In genomic region chr15:56734013-56734625, GRCh38 we compare ENCODE assay signal across 10 cellular contexts. TPM values are rescaled to one million over a fixed set of nuclear protein-coding genes. Genes with fewer than 3 reads are reported as not detected.
DNase-seq lines count a peak whose midpoint lies in the region; ATAC-seq and TF ChIP-seq lines count a peak whose summit lies in the region.
"Had no signal": no experiment of that assay in that cellular context is flagged by ENCODE, and none has a peak within 500 bp of the region (broad histone marks: within the 10 kb centered on the region; RNA-seq: fewer than 3 reads in every experiment).

No MANE protein-coding gene starts in this region.

- H3K9me3 ChIP-seq in mesenchymal stem cell (ENCODE audit: control insufficient read depth, low read length), result no peaks in the 10 kb centered on the region
- H3K9me3 ChIP-seq: Peyer's patch had no signal

- H3K4ac ChIP-seq in mesenchymal stem cell (ENCODE audit: low read depth in 1 of 2, low read length in 2 of 2), result peak overlapping the region in 1 of 2 experiments; percentile 94

- H3K27me3 Mint-ChIP-seq in natural killer cell (ENCODE audit: low read depth in 2 of 2), result no peaks in the 10 kb centered on the region
- no peaks in the 10 kb centered on the region for H3K27me3 Mint-ChIP-seq in natural killer cell treated with Interleukin-12 subunit alpha and Interleukin-12 subunit beta and Interleukin-15 and Interleukin-18, amount 100 ng/mL, for 72 hours

- no peak overlapping the region for H2BK5ac ChIP-seq in mesenchymal stem cell (ENCODE audit: low read depth, low read length, poor library complexity, severe bottlenecking)

- H4K8ac ChIP-seq in mesenchymal stem cell (ENCODE audit: low read length), result no peak overlapping the region

- H3K4me1 Mint-ChIP-seq in natural killer cell, result peaks cover 30 to 31% of the 10 kb centered on the region in 2 donors
- H3K4me1 Mint-ChIP-seq in natural killer cell treated with Interleukin-12 subunit alpha and Interleukin-12 subunit beta and Interleukin-15 and Interleukin-18, amount 100 ng/mL, for 72 hours (ENCODE audit: low read depth in 2 of 2), result peaks cover 16 to 23% of the 10 kb centered on the region in 2 donors

- H4K91ac ChIP-seq in mesenchymal stem cell (ENCODE audit: low read length), result no peak overlapping the region

- H3K4me1 ChIP-seq in mesenchymal stem cell (ENCODE audit: control insufficient read depth, insufficient read depth, low read depth, low read length), result peaks cover 7% of the 10 kb centered on the region

- H3K27ac ChIP-seq in adipose tissue (ENCODE audit: low read depth, low read length) (peak overlapping the region; percentile 96), mesenchymal stem cell (ENCODE audit: low read length, poor library complexity, severe bottlenecking) (no peak overlapping the region)

- no peak overlapping the region for H3K4me2 ChIP-seq in mesenchymal stem cell (ENCODE audit: low read length, poor library complexity, severe bottlenecking)

- no peak overlapping the region for H3K23ac ChIP-seq in mesenchymal stem cell (ENCODE audit: low read length in 2 of 2)

- no peaks in the 10 kb centered on the region for H3K36me3 Mint-ChIP-seq in natural killer cell
- H3K36me3 Mint-ChIP-seq in natural killer cell treated with Interleukin-12 subunit alpha and Interleukin-12 subunit beta and Interleukin-15 and Interleukin-18, amount 100 ng/mL, for 72 hours, result no peaks in the 10 kb centered on the region

- H3K36me3 ChIP-seq in mesenchymal stem cell (ENCODE audit: control insufficient read depth in 1 of 2, insufficient read depth in 2 of 2, low read depth in 1 of 2, low read length in 2 of 2), result peaks cover 3 to 5% of the 10 kb centered on the region in 2 experiments
- H3K36me3 ChIP-seq: cardiac muscle cell, Peyer's patch had no signal

- H3K9ac ChIP-seq in mesenchymal stem cell (ENCODE audit: low read length), result peak overlapping the region; percentile 98

- no peak overlapping the region for H2BK12ac ChIP-seq in mesenchymal stem cell (ENCODE audit: low read length in 2 of 2)

- ATAC-seq in natural killer cell, result no peak
- no peak for ATAC-seq in natural killer cell treated with Interleukin-12 subunit alpha and Interleukin-12 subunit beta and Interleukin-15 and Interleukin-18, amount 100 ng/mL, for 72 hours
- ATAC-seq in GM21515 (IDR thresholded peaks at IDR 0.05; ENCODE audit: unreplicated experiment), result no peak
- no peak for ATAC-seq in GM21367 (IDR thresholded peaks at IDR 0.05; ENCODE audit: unreplicated experiment)

- WGBS in adipose tissue, 3 donors, result 90 to 93% (median 91%) methylated on average over 9 of the region's 9 CpGs
- WGBS in mesenchymal stem cell, result 97% methylated on average over 9 of the region's 9 CpGs

- no peaks in the 10 kb centered on the region for H3K79me1 ChIP-seq in mesenchymal stem cell (replicated peaks; ENCODE audit: low read length, poor library complexity, severe bottlenecking)

- H3K27me3 ChIP-seq in mesenchymal stem cell (ENCODE audit: control insufficient read depth in 1 of 2, insufficient read depth in 1 of 2, low read length in 2 of 2), result no peaks in the 10 kb centered on the region
- H3K27me3 ChIP-seq: cardiac muscle cell, Peyer's patch had no signal

- DNase-seq in natural killer cell, result no peak
- DNase-seq in natural killer cell treated with Interleukin-12 subunit alpha and Interleukin-12 subunit beta and Interleukin-15 and Interleukin-18, amount 100 ng/mL, for 72 hours (ENCODE audit: low spot score), result no peak
- DNase-seq in mesenchymal stem cell, result no peak
- DNase-seq in NCI-H2081 treated with DMSO at 0.1 percent for 48 hours (lab: John Stamatoyannopoulos, UW), result no peak
- DNase-seq in SK-N-DZ (ENCODE audit: low spot score), result no peak

- peak overlapping the region; percentile 67 for H3K4me3 Mint-ChIP-seq in natural killer cell
- no peak overlapping the region for H3K4me3 Mint-ChIP-seq in natural killer cell treated with Interleukin-12 subunit alpha and Interleukin-12 subunit beta and Interleukin-15 and Interleukin-18, amount 100 ng/mL, for 72 hours

- no peak overlapping the region for H3K14ac ChIP-seq in mesenchymal stem cell (ENCODE audit: low read length in 2 of 2)

- no peak overlapping the region for H2BK120ac ChIP-seq in mesenchymal stem cell (ENCODE audit: low read depth, low read length)

- no peaks in the 10 kb centered on the region for H3K9me3 Mint-ChIP-seq in natural killer cell
- H3K9me3 Mint-ChIP-seq in natural killer cell treated with Interleukin-12 subunit alpha and Interleukin-12 subunit beta and Interleukin-15 and Interleukin-18, amount 100 ng/mL, for 72 hours, result no peaks in the 10 kb centered on the region

- peak overlapping the region; percentile 97 for H2BK15ac ChIP-seq in mesenchymal stem cell (ENCODE audit: low read depth, poor library complexity, severe bottlenecking)

- peak overlapping the region in 1 of 2 donors; percentile 8 for H3K27ac Mint-ChIP-seq in natural killer cell
- H3K27ac Mint-ChIP-seq in natural killer cell treated with Interleukin-12 subunit alpha and Interleukin-12 subunit beta and Interleukin-15 and Interleukin-18, amount 100 ng/mL, for 72 hours, result peak overlapping the region in 1 of 2 donors; percentile 58

- intact Hi-C loops in natural killer cell (cut with micrococcal nuclease), result no loop called here

- peak overlapping the region in 1 of 2 experiments; percentile 88 for H3K4me3 ChIP-seq in mesenchymal stem cell (ENCODE audit: insufficient read depth in 1 of 2, low read depth in 1 of 2, low read length in 2 of 2)

- no peak for TF ChIP-seq CTCF in natural killer cell (IDR thresholded peaks at IDR 0.05)

- no peak overlapping the region for H2AK5ac ChIP-seq in mesenchymal stem cell (ENCODE audit: low read length, severe bottlenecking)

- H3K18ac ChIP-seq in mesenchymal stem cell (ENCODE audit: low read depth in 1 of 2, low read length in 2 of 2), result no peak overlapping the region

- no peak overlapping the region for H2AFZ ChIP-seq in mesenchymal stem cell (ENCODE audit: low read depth, low read length)

RNA-seq across cellular contexts. Expression of gene ZNF280D, which starts 0.8 kb away (rescaled TPM):
- 10 to 100 TPM; 35.6 to 39.6 (median 35.9) TPM for total RNA-seq in natural killer cell
- 10 to 100 TPM; 24.4 to 25.0 TPM for total RNA-seq in natural killer cell treated with Interleukin-12 subunit alpha and Interleukin-12 subunit beta and Interleukin-15 and Interleukin-18, amount 100 ng/mL, for 72 hours
- 10 to 100 TPM; 10.7 to 18.6 (median 12.5) TPM for polyA plus RNA-seq in adipose tissue
- polyA plus RNA-seq in mesenchymal stem cell (2013, experiment 1 of 2), result 12.7 TPM
- polyA plus RNA-seq in mesenchymal stem cell (2013, experiment 2 of 2), result 12.1 TPM
- 18.8 and 26.3 TPM in 2 replicates for polyA plus RNA-seq in SK-N-DZ (2014; cell fraction: cytosol; rRNA removed)
- 31.1 and 40.7 TPM in 2 replicates for polyA plus RNA-seq in SK-N-DZ (2014; cell fraction: nucleus; rRNA removed)
